ENCODE assay signal across 19 cellular contexts in the genomic region with DNA sequence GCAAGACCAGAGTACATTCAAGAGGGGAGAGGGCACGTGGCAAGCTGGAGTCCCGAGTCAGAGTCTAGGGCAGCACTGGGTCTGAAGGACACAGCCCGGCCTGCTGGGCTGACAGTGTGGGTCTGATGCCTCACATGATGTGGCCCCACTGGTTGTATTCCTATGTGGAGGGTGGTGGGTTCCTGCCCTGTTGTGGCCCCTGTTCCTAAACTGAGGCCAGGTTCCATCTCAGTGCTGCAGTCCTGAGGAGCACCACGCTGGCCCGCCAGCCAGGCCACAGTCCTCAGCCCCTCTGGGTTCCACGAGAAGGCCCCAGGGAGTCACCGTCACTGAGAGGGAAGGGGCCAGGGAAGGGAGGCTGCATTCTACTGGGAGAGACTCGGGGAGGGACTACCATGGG. TPM values are rescaled to one million over a fixed set of nuclear protein-coding genes. Genes with fewer than 3 reads are reported as not detected.
A peak's percentile ranks its signal among the peaks of the same experiment; 100 is the strongest.
DNase-seq lines count a peak whose midpoint lies in the region; ATAC-seq and TF ChIP-seq lines count a peak whose summit lies in the region.
"Had no signal": no experiment of that assay in that cellular context is flagged by ENCODE, and none has a peak within 500 bp of the region (broad histone marks: within the 10 kb centered on the region; RNA-seq: fewer than 3 reads in every experiment).

No MANE protein-coding gene starts in this region.

- POLR2A ChIA-PET in PC-3 (lab: Charles Lee; ENCODE audit: unreplicated experiment): no interaction called here

- H3K27ac ChIP-seq in breast epithelium: peak overlapping the region; percentile 31 to 53
- H3K27ac ChIP-seq in mammary epithelial cell (ENCODE audit: insufficient read depth, low read depth, low read length): no peak overlapping the region
- H3K27ac ChIP-seq in adrenal gland: peak overlapping the region; percentile 55 to 95 (median 76)
- H3K27ac ChIP-seq in layer of hippocampus (ENCODE audit: low read depth, low read length): peak overlapping the region; percentile 56
- peak overlapping the region; percentile 19 to 85 for H3K27ac ChIP-seq in thoracic aorta
- H3K27ac ChIP-seq in PC-3 (ENCODE audit: low read length): no peak overlapping the region
- H3K27ac ChIP-seq: ovary had no signal

- H4K20me1 ChIP-seq in mammary epithelial cell (ENCODE audit: insufficient read depth, low read length) (no peaks in the 10 kb centered on the region), PC-3 (ENCODE audit: low read length) (no peaks in the 10 kb centered on the region)

- peaks cover 11% of the 10 kb centered on the region for H3K36me3 ChIP-seq in breast epithelium
- H3K36me3 ChIP-seq in mammary epithelial cell (ENCODE audit: insufficient read depth, low read length): peaks cover 9% of the 10 kb centered on the region
- peaks cover 0 to 38% of the 10 kb centered on the region in 2 donors for H3K36me3 ChIP-seq in adrenal gland (replicated peaks in 1 of 2)
- H3K36me3 ChIP-seq in thoracic aorta: peaks cover 39% of the 10 kb centered on the region
- H3K36me3 ChIP-seq in PC-3 (ENCODE audit: low read depth, low read length): peaks cover 12% of the 10 kb centered on the region
- H3K36me3 ChIP-seq: ovary had no signal

- CTCF ChIA-PET in mammary epithelial cell (lab: Charles Lee; ENCODE audit: low non-redundant PET): no interaction called here
- CTCF ChIA-PET in PC-3 (lab: Charles Lee): no interaction called here

- no peaks in the 10 kb centered on the region for H3K9me2 ChIP-seq in PC-3 (replicated peaks; ENCODE audit: low read length)

- H3K27me3 ChIP-seq in breast epithelium (no peaks in the 10 kb centered on the region), mammary epithelial cell (ENCODE audit: insufficient read depth, low read length) (no peaks in the 10 kb centered on the region), adrenal gland (no peaks in the 10 kb centered on the region), layer of hippocampus (ENCODE audit: control insufficient read depth, insufficient read depth, low read length) (no peaks in the 10 kb centered on the region), thoracic aorta (replicated peaks; ENCODE audit: insufficient read depth) (no peaks in the 10 kb centered on the region), PC-3 (ENCODE audit: low read length) (no peaks in the 10 kb centered on the region)
- H3K27me3 ChIP-seq: body of pancreas, ovary, Peyer's patch had no signal

- no peak overlapping the region for H3K9ac ChIP-seq in mammary epithelial cell (ENCODE audit: insufficient read depth, low read length)
- H3K9ac ChIP-seq in PC-3 (ENCODE audit: low read length): no peak overlapping the region

- no peak for DNase-seq in breast epithelium (ENCODE audit: low spot score in 2 of 2)
- DNase-seq in mammary epithelial cell: no peak
- no peak for DNase-seq in adrenal gland
- no peak for DNase-seq in thoracic aorta (ENCODE audit: low spot score)
- no peak for DNase-seq in PC-3
- DNase-seq in amygdala (lab: John Stamatoyannopoulos, UW): no peak
- DNase-seq: activated CD8-positive, alpha-beta memory T cell treated with anti-CD3 and anti-CD28 coated beads for 24 hours; activated effector memory CD4-positive, alpha-beta T cell treated with Interleukin-2 at 50 U/mL for 16 hours; body of pancreas; CD8-positive, alpha-beta memory T cell; KBM-7; kidney glomerular epithelial cell; NCI-H1048; NCI-H774; ovary; stimulated activated naive CD4-positive, alpha-beta T cell had no signal

- 93% methylated on average over 7 of the region's 8 CpGs for WGBS in mammary epithelial cell (ENCODE audit: low coverage, missing lambda C conversion rate)
- 71 to 79% (median 76%) methylated on average over 6 to 8 of the region's 8 CpGs for WGBS in adrenal gland, 4 donors

- intact Hi-C loops in breast epithelium (cut with DNase I; ENCODE audit: low total_unique reads): no loop called here
- intact Hi-C loops in mammary epithelial cell (cut with micrococcal nuclease): no loop called here
- intact Hi-C loops in adrenal gland (cut with DNase I): loop anchor here (5.0 to 10.0 kb wide), 2 partner anchors 48 to 50 kb away; a partner anchor contains a TSS
- intact Hi-C loops in PC-3 (cut with micrococcal nuclease): no loop called here

- H3K4me2 ChIP-seq in mammary epithelial cell (ENCODE audit: insufficient read depth, low read depth, low read length) (no peak overlapping the region), PC-3 (ENCODE audit: low read length) (no peak overlapping the region)

- H2AFZ ChIP-seq in mammary epithelial cell (ENCODE audit: low read depth, low read length) (no peak overlapping the region), PC-3 (ENCODE audit: low read length) (no peak overlapping the region)

- no peak for TF ChIP-seq CTCF in breast epithelium (IDR thresholded peaks at IDR 0.05)
- TF ChIP-seq CTCF in mammary epithelial cell (conservative IDR thresholded peaks at IDR 0.05 in 1 of 2, IDR thresholded peaks at IDR 0.05 in 1 of 2; ENCODE audit: extremely low read depth in 1 of 2, insufficient read depth in 1 of 2, low read depth in 1 of 2, low read length in 2 of 2): no peak
- TF ChIP-seq CTCF in adrenal gland (IDR thresholded peaks at IDR 0.05): no peak
- no peak for TF ChIP-seq CTCF in thoracic aorta (IDR thresholded peaks at IDR 0.05)
- TF ChIP-seq CTCF in PC-3 (conservative IDR thresholded peaks at IDR 0.05; ENCODE audit: low read depth, low read length): no peak

- BruUV-seq in mammary epithelial cell (replicated peaks; lab: Mats Ljungman, UMichigan) (no TSS peak), PC-3 (replicated peaks; lab: Mats Ljungman, UMichigan) (no TSS peak)

- no peak for ATAC-seq in thoracic aorta (ENCODE audit: insufficient number of reproducible peaks, low FRiP score, low read depth)
- ATAC-seq in PC-3: no peak
- no peak for ATAC-seq in HG02938 (IDR thresholded peaks at IDR 0.05; ENCODE audit: unreplicated experiment)

- H3K4me3 ChIP-seq in breast epithelium (no peak overlapping the region), mammary epithelial cell (replicated peaks in 1 of 3; ENCODE audit: insufficient read depth in 1 of 3, low read depth in 2 of 3, low read length in 3 of 3) (no peak overlapping the region), adrenal gland (no peak overlapping the region), thoracic aorta (no peak overlapping the region), PC-3 (ENCODE audit: low read length) (no peak overlapping the region)
- H3K4me3 ChIP-seq: body of pancreas, ovary, Peyer's patch had no signal

- no peaks in the 10 kb centered on the region for H3K4me1 ChIP-seq in breast epithelium
- H3K4me1 ChIP-seq in mammary epithelial cell (ENCODE audit: insufficient read depth, low read length): no peaks in the 10 kb centered on the region
- peaks cover 28 to 72% of the 10 kb centered on the region in 2 donors for H3K4me1 ChIP-seq in adrenal gland (replicated peaks in 1 of 2)
- H3K4me1 ChIP-seq in thoracic aorta (ENCODE audit: control insufficient read depth in 1 of 2, low read depth in 2 of 2): peaks cover 18 to 34% of the 10 kb centered on the region in 2 donors
- H3K4me1 ChIP-seq in PC-3 (ENCODE audit: insufficient read depth, low read length): peaks cover 5% of the 10 kb centered on the region; the same call in 1 of the 2 replicates

- H3K79me2 ChIP-seq in mammary epithelial cell (ENCODE audit: insufficient read depth, low read length): peaks cover 5% of the 10 kb centered on the region
- peaks cover 5% of the 10 kb centered on the region for H3K79me2 ChIP-seq in PC-3 (ENCODE audit: low read length)

- H3K9me3 ChIP-seq in breast epithelium: no peaks in the 10 kb centered on the region
- no peaks in the 10 kb centered on the region for H3K9me3 ChIP-seq in mammary epithelial cell (replicated peaks; ENCODE audit: insufficient read depth, low read length)
- no peaks in the 10 kb centered on the region for H3K9me3 ChIP-seq in adrenal gland (replicated peaks in 1 of 3)
- no peaks in the 10 kb centered on the region for H3K9me3 ChIP-seq in thoracic aorta
- no peaks in the 10 kb centered on the region for H3K9me3 ChIP-seq in PC-3 (ENCODE audit: low read length)
- H3K9me3 ChIP-seq: body of pancreas, ovary, Peyer's patch had no signal

- in situ Hi-C loops in mammary epithelial cell (cut with MboI; ENCODE audit: low sequenced_read_pairs in 2 of 2): loop anchor here in 1 of 2 donors (25.0 kb wide), 1 partner anchor 240 kb away; no protein-coding TSS in a partner anchor

- no peak for TF ChIP-seq POLR2A in breast epithelium (IDR thresholded peaks at IDR 0.05)
- TF ChIP-seq POLR2A in adrenal gland (IDR thresholded peaks at IDR 0.05): no peak

- dilution Hi-C loops in mammary epithelial cell (cut with HindIII; ENCODE audit: low sequenced_read_pairs): no loop called here

- no peaks in the 10 kb centered on the region for H3F3A ChIP-seq in PC-3 (ENCODE audit: low read length, unreplicated experiment)

RNA-seq across cellular contexts. Expression of a gene that starts 13.3 kb away (rescaled TPM):
- total RNA-seq in breast epithelium: 10 to 100 TPM; 31.1 to 44.5 (median 35.2) TPM
- 10 to 100 TPM; 39.9 to 43.8 TPM for total RNA-seq in mammary epithelial cell
- 47.6 TPM for polyA plus RNA-seq in mammary epithelial cell
- polyA minus RNA-seq in mammary epithelial cell: 36.5 TPM
- 10 to 100 TPM; 57.7 to 89.2 (median 71.2) TPM for total RNA-seq in adrenal gland
- polyA plus RNA-seq in adrenal gland: 10 to 100 TPM; 14.9 to 48.2 (median 14.9) TPM
- total RNA-seq in thoracic aorta: 10 to 100 TPM; 50.8 to 52.4 TPM
- total RNA-seq in PC-3 (2014; rRNA removed): 31.9 and 33.9 TPM in 2 replicates

RNA-seq across cellular contexts. Expression of a gene that starts 13.5 kb away (rescaled TPM):
- total RNA-seq in breast epithelium (100 to 1,000 TPM; 119 to 131 (median 127) TPM), mammary epithelial cell (10 to 100 TPM; 64.5 to 93.9 TPM), adrenal gland (100 to 1,000 TPM in 6 of 8 donors, 10 to 100 TPM in 2; 92.5 to 237 (median 139) TPM), thoracic aorta (100 to 1,000 TPM; 115 to 123 TPM), PC-3 (2014; rRNA removed) (124 and 130 TPM in 2 replicates)
- polyA plus RNA-seq in mammary epithelial cell (92.4 TPM), adrenal gland (100 to 1,000 TPM in 1 of 3 donors, 10 to 100 TPM in 2; 52.5 to 137 (median 59.5) TPM)
- polyA minus RNA-seq in mammary epithelial cell: 108 TPM

RNA-seq across cellular contexts. Expression of a gene that starts 43.9 kb away (rescaled TPM):
- total RNA-seq in breast epithelium: 100 to 1,000 TPM in 1 of 3 donors, 10 to 100 TPM in 2; 84.9 to 133 (median 96.3) TPM
- 100 to 1,000 TPM in 1 of 2 donors, 10 to 100 TPM in 1; 96.7 to 241 TPM for total RNA-seq in mammary epithelial cell
- polyA plus RNA-seq in mammary epithelial cell: 65.8 TPM
- 90.8 TPM for polyA minus RNA-seq in mammary epithelial cell
- total RNA-seq in adrenal gland: 100 to 1,000 TPM; 145 to 209 (median 166) TPM
- 100 to 1,000 TPM in 1 of 3 donors, 10 to 100 TPM in 2; 37.8 to 129 (median 45.9) TPM for polyA plus RNA-seq in adrenal gland
- 100 to 1,000 TPM in 1 of 2 donors, 10 to 100 TPM in 1; 68.1 to 135 TPM for total RNA-seq in thoracic aorta
- 164 and 169 TPM in 2 replicates for total RNA-seq in PC-3 (2014; rRNA removed)

RNA-seq across cellular contexts. Expression of a gene that starts 52.8 kb away (rescaled TPM):
- total RNA-seq in breast epithelium (100 to 1,000 TPM in 2 of 3 donors, 10 to 100 TPM in 1; 99.4 to 111 (median 109) TPM), mammary epithelial cell (10 to 100 TPM; 45.5 to 93.8 TPM), adrenal gland (100 to 1,000 TPM in 2 of 8 donors, 10 to 100 TPM in 6; 69.3 to 114 (median 96.1) TPM), thoracic aorta (10 to 100 TPM; 77.2 to 85.6 TPM), PC-3 (2014; rRNA removed) (77.8 and 124 TPM in 2 replicates)
- polyA plus RNA-seq in mammary epithelial cell (108 TPM), adrenal gland (100 to 1,000 TPM in 2 of 3 donors, 10 to 100 TPM in 1; 80.9 to 117 (median 103) TPM)
- polyA minus RNA-seq in mammary epithelial cell: 191 TPM

Comparison
In these comparisons a context has a peak if more than half of its experiments do, and no peak if none do; other contexts are left out.
1. H3K27ac ChIP-seq: peak in breast epithelium (2 of 2), adrenal gland (5 of 5), layer of hippocampus (single experiment) and thoracic aorta (2 of 2); none in mammary epithelial cell (single experiment) and PC-3 (single experiment).
2. intact Hi-C loops: an anchor here in adrenal gland (5.0 to 10.0 kb wide); none called in breast epithelium, mammary epithelial cell and PC-3.